Comparison of ENCODE assay signal across 1 cellular context in genomic region chr16:5071341-5071680, GRCh38.
TF ChIP-seq lines count a peak whose summit lies in the region.

No MANE protein-coding gene starts in this region.

TF ChIP-seq in K562, 482 proteins besides CTCF, POLR2A, EP300 and RAD21:
- TF ChIP-seq FOXJ2 (tag; IDR thresholded peaks at IDR 0.05) (0 out of 2 replicates have a peak, but pooled peaks have one; percentile 25), KLF13 (tag; IDR thresholded peaks at IDR 0.05; ENCODE audit: borderline replicate concordance, low read depth) (no peak), FOXA3 (CRISPR knock-in tag; conservative IDR thresholded peaks at IDR 0.05 in 1 of 2, IDR thresholded peaks at IDR 0.05 in 1 of 2) (peak in 1 of 2 experiments; percentile 36; a peak in 1 of 4 replicates), SMARCE1 (IDR thresholded peaks at IDR 0.05) (0 out of 2 replicates have a peak, but pooled peaks have one; percentile 6)
